Comparison of ENCODE assay signal across 26 cellular contexts in genomic region chr2:144161061-144161460, GRCh38.
A peak's percentile ranks its signal among the peaks of the same experiment; 100 is the strongest.
DNase-seq lines count a peak whose midpoint lies in the region; ATAC-seq, FAIRE-seq and TF ChIP-seq lines count a peak whose summit lies in the region.
"Had no signal": no experiment of that assay in that cellular context is flagged by ENCODE, and none has a peak within 500 bp of the region (broad histone marks: within the 10 kb centered on the region; RNA-seq: fewer than 3 reads in every experiment).

No MANE protein-coding gene starts in this region.

- H2AFZ ChIP-seq in mammary epithelial cell (ENCODE audit: low read depth, low read length) = no peak overlapping the region
- H2AFZ ChIP-seq in endothelial cell of umbilical vein (ENCODE audit: low read depth, low read length) = no peak overlapping the region
- H2AFZ ChIP-seq: GM23248 had no signal

- no peak overlapping the region for H3K27ac Mint-ChIP-seq in MCF 10A (ENCODE audit: low read depth, unreplicated experiment)
- H3K27ac Mint-ChIP-seq: CD14-positive monocyte; CD4-positive, alpha-beta T cell; CD8-positive, alpha-beta memory T cell had no signal

- H3K9me3 ChIP-seq in mammary epithelial cell (replicated peaks; ENCODE audit: insufficient read depth, low read length) = no peaks in the 10 kb centered on the region
- no peaks in the 10 kb centered on the region for H3K9me3 ChIP-seq in endothelial cell of umbilical vein (replicated peaks; ENCODE audit: control insufficient read depth, insufficient read depth, low read length)
- H3K9me3 ChIP-seq: BE2C; BLaER1 treated with 17β-estradiol and CSF1 and Interleukin-3, amounts not matched to agents 10 nM and 100 nM had no signal

- no peak overlapping the region for H3K4me2 ChIP-seq in mammary epithelial cell (ENCODE audit: insufficient read depth, low read depth, low read length)
- H3K4me2 ChIP-seq in endothelial cell of umbilical vein (ENCODE audit: insufficient read depth, low read length) = no peak overlapping the region
- H3K4me2 ChIP-seq: BLaER1 treated with 17β-estradiol and CSF1 and Interleukin-3, amounts not matched to agents 10 nM and 100 nM had no signal

- ATAC-seq in GM18870 (IDR thresholded peaks at IDR 0.05; ENCODE audit: unreplicated experiment) = no peak

- no peaks in the 10 kb centered on the region for H3K9me3 Mint-ChIP-seq in MCF 10A (ENCODE audit: unreplicated experiment)
- H3K9me3 Mint-ChIP-seq: CD14-positive monocyte; CD4-positive, alpha-beta T cell; CD8-positive, alpha-beta memory T cell had no signal

- no peaks in the 10 kb centered on the region for H3K9me1 ChIP-seq in endothelial cell of umbilical vein (replicated peaks; ENCODE audit: control insufficient read depth, extremely low read depth, insufficient read depth, low read length)

- in situ Hi-C loops in mammary epithelial cell (cut with MboI; ENCODE audit: low sequenced_read_pairs in 2 of 2) (no loop called here), GM13976 (cut with MboI; ENCODE audit: low sequenced_read_pairs, unreplicated experiment) (no loop called here)

- dilution Hi-C loops in mammary epithelial cell (cut with HindIII; ENCODE audit: low sequenced_read_pairs) (no loop called here), endothelial cell of umbilical vein (cut with MboI; ENCODE audit: extremely low pct_ligation_motif_present, low sequenced_read_pairs) (no loop called here)

- no peaks in the 10 kb centered on the region for H3K27me3 Mint-ChIP-seq in MCF 10A (ENCODE audit: insufficient read depth, unreplicated experiment)
- H3K27me3 Mint-ChIP-seq: CD4-positive, alpha-beta T cell; CD8-positive, alpha-beta memory T cell had no signal

- H3K9ac ChIP-seq in mammary epithelial cell (ENCODE audit: insufficient read depth, low read length) = no peak overlapping the region
- H3K9ac ChIP-seq in endothelial cell of umbilical vein (replicated peaks; ENCODE audit: extremely low read depth, insufficient read depth, low read length) = no peak overlapping the region
- H3K9ac ChIP-seq: BLaER1 treated with 17β-estradiol and CSF1 and Interleukin-3, amounts not matched to agents 10 nM and 100 nM; GM23248 had no signal

- H3K79me2 ChIP-seq in mammary epithelial cell (ENCODE audit: insufficient read depth, low read length) (no peaks in the 10 kb centered on the region), endothelial cell of umbilical vein (ENCODE audit: control insufficient read depth, insufficient read depth, low read length) (no peaks in the 10 kb centered on the region)

- no peak for TF ChIP-seq POLR2A in endothelial cell of umbilical vein (IDR thresholded peaks at IDR 0.05; ENCODE audit: low read depth, low read length)

- H3K4me3 ChIP-seq in mammary epithelial cell (replicated peaks in 1 of 3; ENCODE audit: insufficient read depth in 1 of 3, low read depth in 2 of 3, low read length in 3 of 3) = no peak overlapping the region
- no peak overlapping the region for H3K4me3 ChIP-seq in endothelial cell of umbilical vein (replicated peaks in 1 of 3; ENCODE audit: insufficient read depth in 1 of 3, low read depth in 1 of 3, low read length in 3 of 3)
- H3K4me3 ChIP-seq: BLaER1 treated with 17β-estradiol and CSF1 and Interleukin-3, amounts not matched to agents 10 nM and 100 nM; GM23248 had no signal

- no TSS peak for BruUV-seq in mammary epithelial cell (replicated peaks; lab: Mats Ljungman, UMichigan)
- no TSS peak for BruUV-seq in MCF 10A (replicated peaks; lab: Mats Ljungman, UMichigan)
- no TSS peak for BruUV-seq in endothelial cell of umbilical vein (replicated peaks; lab: Mats Ljungman, UMichigan)

- TF ChIP-seq CTCF in mammary epithelial cell (conservative IDR thresholded peaks at IDR 0.05 in 1 of 2, IDR thresholded peaks at IDR 0.05 in 1 of 2; ENCODE audit: extremely low read depth in 1 of 2, insufficient read depth in 1 of 2, low read depth in 1 of 2, low read length in 2 of 2) (no peak), MCF 10A (IDR thresholded peaks at IDR 0.05; ENCODE audit: unreplicated experiment) (no peak), endothelial cell of umbilical vein (IDR thresholded peaks at IDR 0.05; ENCODE audit: extremely low read depth in 1 of 2, insufficient read depth in 1 of 2, low read depth in 1 of 2, low read length in 2 of 2) (no peak), GM13976 (IDR thresholded peaks at IDR 0.05; ENCODE audit: borderline replicate concordance, control extremely low read depth, extremely low read depth, insufficient read depth, missing control alignments) (no peak)

- H3K4me3 Mint-ChIP-seq in MCF 10A (ENCODE audit: unreplicated experiment) = no peak overlapping the region
- H3K4me3 Mint-ChIP-seq: CD14-positive monocyte; CD4-positive, alpha-beta T cell; CD8-positive, alpha-beta memory T cell had no signal

- H3K4me1 Mint-ChIP-seq in MCF 10A (ENCODE audit: insufficient read depth, unreplicated experiment) = peaks cover 2% of the 10 kb centered on the region
- H3K4me1 Mint-ChIP-seq: CD14-positive monocyte had no signal

- H3K36me3 Mint-ChIP-seq in MCF 10A (ENCODE audit: insufficient read depth, unreplicated experiment) = no peaks in the 10 kb centered on the region
- H3K36me3 Mint-ChIP-seq: CD14-positive monocyte had no signal

- CTCF ChIA-PET in mammary epithelial cell (lab: Charles Lee; ENCODE audit: low non-redundant PET) = no interaction called here
- CTCF ChIA-PET in MCF 10A (lab: Yijun Ruan, JAX) = interaction anchor here (0.6 kb wide), 1 partner anchor 22 kb away, joined by 3 read pairs; no protein-coding TSS in a partner anchor
- CTCF ChIA-PET in endothelial cell of umbilical vein (lab: Charles Lee) = no interaction called here

- H3K36me3 ChIP-seq in mammary epithelial cell (ENCODE audit: insufficient read depth, low read length) (no peaks in the 10 kb centered on the region), endothelial cell of umbilical vein (ENCODE audit: control insufficient read depth in 2 of 2, extremely low read depth in 1 of 2, insufficient read depth in 2 of 2, low read length in 2 of 2) (no peaks in the 10 kb centered on the region)
- H3K36me3 ChIP-seq: BE2C; BLaER1 treated with 17β-estradiol and CSF1 and Interleukin-3, amounts not matched to agents 10 nM and 100 nM had no signal

- WGBS in mammary epithelial cell (ENCODE audit: low coverage, missing lambda C conversion rate) = 33% methylated on average over 3 of the region's 3 CpGs

- H3K27me3 ChIP-seq in mammary epithelial cell (ENCODE audit: insufficient read depth, low read length) = no peaks in the 10 kb centered on the region
- no peaks in the 10 kb centered on the region for H3K27me3 ChIP-seq in endothelial cell of umbilical vein (ENCODE audit: control insufficient read depth in 2 of 2, insufficient read depth in 2 of 2, low read length in 2 of 2)
- H3K27me3 ChIP-seq: BE2C; BLaER1 treated with 17β-estradiol and CSF1 and Interleukin-3, amounts not matched to agents 10 nM and 100 nM had no signal

- no peak for FAIRE-seq in endothelial cell of umbilical vein (lab: Jason Lieb, UNC)
- FAIRE-seq in RCC 7860 (lab: Jason Lieb, UNC) = no peak
- FAIRE-seq: A204.1, GM12891, H1 had no signal

- H3K27ac ChIP-seq in mammary epithelial cell (ENCODE audit: insufficient read depth, low read depth, low read length) = no peak overlapping the region
- no peak overlapping the region for H3K27ac ChIP-seq in endothelial cell of umbilical vein (ENCODE audit: insufficient read depth, low read depth, low read length)
- H3K27ac ChIP-seq: 22Rv1; BLaER1 treated with 17β-estradiol and CSF1 and Interleukin-3, amounts not matched to agents 10 nM and 100 nM; GM23248 had no signal

- POLR2A ChIA-PET in MCF 10A (lab: Yijun Ruan, JAX) (no interaction called here), endothelial cell of umbilical vein (lab: Charles Lee) (no interaction called here)

- H4K20me1 ChIP-seq in mammary epithelial cell (ENCODE audit: insufficient read depth, low read length) (no peaks in the 10 kb centered on the region), endothelial cell of umbilical vein (replicated peaks; ENCODE audit: control insufficient read depth, extremely low read depth, insufficient read depth, low read length) (no peaks in the 10 kb centered on the region)
- H4K20me1 ChIP-seq: BLaER1 treated with 17β-estradiol and CSF1 and Interleukin-3, amounts not matched to agents 10 nM and 100 nM had no signal

- intact Hi-C loops in mammary epithelial cell (cut with micrococcal nuclease) (loop anchor here (5.0 to 10.0 kb wide), 4 partner anchors 174 to 1321 kb away; a partner anchor contains a TSS), MCF 10A (cut with micrococcal nuclease) (loop anchor here (5.0 kb wide), 1 partner anchor 356 kb away; no protein-coding TSS in a partner anchor), endothelial cell of umbilical vein (cut with micrococcal nuclease) (no loop called here)

- H3K4me1 ChIP-seq in mammary epithelial cell (ENCODE audit: insufficient read depth, low read length) (no peaks in the 10 kb centered on the region), endothelial cell of umbilical vein (ENCODE audit: control insufficient read depth, extremely low read depth, insufficient read depth, low read length) (no peaks in the 10 kb centered on the region)
- H3K4me1 ChIP-seq: BE2C had no signal

- DNase-seq in mammary epithelial cell (peak; percentile 45), MCF 10A (ENCODE audit: unreplicated experiment) (no peak), RPMI7951 (ENCODE audit: low read depth) (peak; percentile 7), endothelial cell of umbilical vein (ENCODE audit: low read depth, low spot score) (no peak), GM13976 (ENCODE audit: low spot score) (no peak), RCC 7860 (ENCODE audit: low spot score) (no peak)
- DNase-seq: ACHN; AML-193; BE2C; Calu3; CD4-positive, alpha-beta T cell; CD8-positive, alpha-beta memory T cell; COR-L47; DMS53; DMS79 treated with DMSO at 0.1 percent for 48 hours; GF-D8; GM23248; H7; HCEC 1CT had no signal

TF ChIP-seq in endothelial cell of umbilical vein, 7 proteins besides CTCF, POLR2A, EP300 and RAD21:
- TF ChIP-seq MYC (IDR thresholded peaks at IDR 0.05; ENCODE audit: low read depth, low read length) = no peak
- peak; percentile 24 for TF ChIP-seq FOS (IDR thresholded peaks at IDR 0.05; ENCODE audit: borderline replicate concordance, insufficient read depth, low read length)
TF ChIP-seq in endothelial cell of umbilical vein: peak in this region for 1.

Comparison
In these comparisons a context has a peak if more than half of its experiments do, and no peak if none do; other contexts are left out.
1. DNase-seq: peak in mammary epithelial cell (single experiment) and RPMI7951 (single experiment); none in MCF 10A (single experiment), endothelial cell of umbilical vein (single experiment), GM13976 (single experiment) and RCC 7860 (single experiment).